In the genomic region with DNA sequence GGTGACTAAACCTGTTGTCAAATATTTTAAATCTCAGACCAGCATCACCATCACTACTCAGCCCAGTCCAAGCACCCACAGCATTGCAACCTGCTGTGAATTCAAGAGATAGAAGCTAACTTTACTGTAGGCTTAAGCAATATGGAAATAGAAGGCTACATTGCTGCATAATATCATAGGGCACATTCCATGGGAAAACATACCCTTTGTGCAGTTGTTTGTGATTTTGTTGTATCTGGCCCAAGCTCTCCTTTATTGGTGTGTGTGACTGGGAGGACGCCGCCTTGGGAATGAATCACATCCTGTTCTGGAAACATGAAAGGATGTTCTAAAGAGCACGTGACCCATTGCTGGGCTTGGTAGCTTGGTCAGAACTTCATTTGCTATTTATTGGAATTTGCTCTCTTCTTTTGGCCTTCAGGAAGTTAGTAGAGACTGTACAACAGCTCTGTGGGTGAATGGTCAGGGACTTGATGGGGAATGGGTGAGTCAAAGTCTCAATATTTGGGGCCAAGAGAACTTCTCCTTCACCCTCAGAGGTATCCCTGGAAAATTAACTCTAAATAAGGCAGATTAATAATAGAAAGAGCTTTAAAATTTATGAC, we compare ENCODE assay signal across 12 cellular contexts.
DNase-seq lines count a peak whose midpoint lies in the region; ATAC-seq, FAIRE-seq and TF ChIP-seq lines count a peak whose summit lies in the region.
"Had no signal": no experiment of that assay in that cellular context is flagged by ENCODE, and none has a peak within 500 bp of the region (broad histone marks: within the 10 kb centered on the region; RNA-seq: fewer than 3 reads in every experiment).

No MANE protein-coding gene starts in this region.

- no peak for TF ChIP-seq CTCF in foreskin fibroblast (IDR thresholded peaks at IDR 0.05; ENCODE audit: low read depth, low read length)

- no peak for TF ChIP-seq POLR2A in H54 (IDR thresholded peaks at IDR 0.05; ENCODE audit: low read depth, low read length)

- no peaks in the 10 kb centered on the region for H3K9me3 ChIP-seq in skeletal muscle tissue (ENCODE audit: control insufficient read depth in 3 of 3, low read length in 3 of 3)

- H3K36me3 ChIP-seq in skeletal muscle tissue (ENCODE audit: control insufficient read depth in 3 of 3, insufficient read depth in 3 of 3, low read length in 3 of 3): no peaks in the 10 kb centered on the region

- H3K4me1 ChIP-seq in skeletal muscle tissue (ENCODE audit: control insufficient read depth in 3 of 3, insufficient read depth in 3 of 3, low read length in 3 of 3): no peaks in the 10 kb centered on the region

- H3K9ac ChIP-seq in skeletal muscle tissue (ENCODE audit: low read depth in 1 of 3, low read length in 3 of 3): no peak overlapping the region

- H3K27me3 ChIP-seq in skeletal muscle tissue (ENCODE audit: control insufficient read depth in 3 of 3, insufficient read depth in 3 of 3, low read length in 3 of 3): no peaks in the 10 kb centered on the region

- no peak for ATAC-seq in activated CD4-positive, alpha-beta T cell treated with anti-CD3 and anti-CD28 coated beads for 36 hours
- ATAC-seq in activated CD8-positive, alpha-beta memory T cell treated with anti-CD3 and anti-CD28 coated beads, Interleukin-2, amount 10 ng/mL, durations not matched to agents 7 days and 5 days: no peak
- ATAC-seq in GM21447 (IDR thresholded peaks at IDR 0.05; ENCODE audit: unreplicated experiment): no peak

- peak; percentile 94 for FAIRE-seq in H54 (lab: Jason Lieb, UNC)

- no peaks in the 10 kb centered on the region for H3K36me3 Mint-ChIP-seq in activated CD4-positive, alpha-beta T cell treated with anti-CD3 and anti-CD28 coated beads for 36 hours (ENCODE audit: low read depth)
- H3K36me3 Mint-ChIP-seq in activated CD8-positive, alpha-beta memory T cell treated with anti-CD3 and anti-CD28 coated beads, Interleukin-2, amount 10 ng/mL, durations not matched to agents 7 days and 5 days: no peaks in the 10 kb centered on the region
- H3K36me3 Mint-ChIP-seq: memory B cell had no signal

- peak overlapping the region; percentile 6 for H3K27ac ChIP-seq in skeletal muscle tissue (ENCODE audit: low read depth, low read length)

- H3K27me3 Mint-ChIP-seq in activated CD4-positive, alpha-beta T cell treated with anti-CD3 and anti-CD28 coated beads for 36 hours: peaks cover 7% of the 10 kb centered on the region
- peaks cover 21% of the 10 kb centered on the region for H3K27me3 Mint-ChIP-seq in activated CD8-positive, alpha-beta memory T cell treated with anti-CD3 and anti-CD28 coated beads, Interleukin-2, amount 10 ng/mL, durations not matched to agents 7 days and 5 days

- no peaks in the 10 kb centered on the region for H3K9me3 Mint-ChIP-seq in activated CD4-positive, alpha-beta T cell treated with anti-CD3 and anti-CD28 coated beads for 36 hours (ENCODE audit: low read depth)
- no peaks in the 10 kb centered on the region for H3K9me3 Mint-ChIP-seq in activated CD8-positive, alpha-beta memory T cell treated with anti-CD3 and anti-CD28 coated beads, Interleukin-2, amount 10 ng/mL, durations not matched to agents 7 days and 5 days (ENCODE audit: low read depth)
- H3K9me3 Mint-ChIP-seq: memory B cell had no signal

- intact Hi-C loops in activated CD4-positive, alpha-beta T cell treated with anti-CD3 and anti-CD28 coated beads for 36 hours (cut with DNase I, micrococcal nuclease): no loop called here

- POLR2A ChIA-PET in activated CD4-positive, alpha-beta T cell treated with anti-CD3 and anti-CD28 coated beads for 36 hours (lab: Charles Lee): no interaction called here

- CTCF ChIA-PET in activated CD4-positive, alpha-beta T cell treated with anti-CD3 and anti-CD28 coated beads for 36 hours (lab: Charles Lee): no interaction called here
- CTCF ChIA-PET in activated CD8-positive, alpha-beta memory T cell treated with anti-CD3 and anti-CD28 coated beads, Interleukin-2, amount 10 ng/mL, durations not matched to agents 7 days and 5 days (lab: Charles Lee): no interaction called here

- DNase-seq in H54 (ENCODE audit: insufficient read length, low spot score) (peak; percentile 26), SW 1271 (lab: John Stamatoyannopoulos, UW) (peak; percentile 22 to 66), foreskin fibroblast (peak; percentile 95 to 97)
- DNase-seq in activated CD4-positive, alpha-beta T cell treated with anti-CD3 and anti-CD28 coated beads for 36 hours: no peak
- DNase-seq in activated CD8-positive, alpha-beta memory T cell treated with anti-CD3 and anti-CD28 coated beads, Interleukin-2, amount 10 ng/mL, durations not matched to agents 7 days and 5 days: no peak
- DNase-seq: effector CD8-positive, alpha-beta T cell; NCI-H2171; stimulated activated CD4-positive, alpha-beta T cell treated with anti-CD3 and anti-CD28 coated beads, Interleukin-4, amount 100 ng/mL, for 24 hours; T-helper 1 cell had no signal

- no peaks in the 10 kb centered on the region for H3K4me1 Mint-ChIP-seq in activated CD4-positive, alpha-beta T cell treated with anti-CD3 and anti-CD28 coated beads for 36 hours
- no peaks in the 10 kb centered on the region for H3K4me1 Mint-ChIP-seq in activated CD8-positive, alpha-beta memory T cell treated with anti-CD3 and anti-CD28 coated beads, Interleukin-2, amount 10 ng/mL, durations not matched to agents 7 days and 5 days
- H3K4me1 Mint-ChIP-seq: memory B cell had no signal

- no peak overlapping the region for H3K4me3 Mint-ChIP-seq in activated CD4-positive, alpha-beta T cell treated with anti-CD3 and anti-CD28 coated beads for 36 hours
- H3K4me3 Mint-ChIP-seq in activated CD8-positive, alpha-beta memory T cell treated with anti-CD3 and anti-CD28 coated beads, Interleukin-2, amount 10 ng/mL, durations not matched to agents 7 days and 5 days: no peak overlapping the region
- H3K4me3 Mint-ChIP-seq: memory B cell had no signal

- H3K4me3 ChIP-seq in foreskin fibroblast (ENCODE audit: low read depth in 1 of 2, low read length in 2 of 2) (no peak overlapping the region), skeletal muscle tissue (ENCODE audit: low read length in 3 of 3) (no peak overlapping the region)

- no peak overlapping the region for H3K27ac Mint-ChIP-seq in activated CD4-positive, alpha-beta T cell treated with anti-CD3 and anti-CD28 coated beads for 36 hours
- no peak overlapping the region for H3K27ac Mint-ChIP-seq in activated CD8-positive, alpha-beta memory T cell treated with anti-CD3 and anti-CD28 coated beads, Interleukin-2, amount 10 ng/mL, durations not matched to agents 7 days and 5 days
- H3K27ac Mint-ChIP-seq: memory B cell had no signal

Comparison
In these comparisons a context has a peak if more than half of its experiments do, and no peak if none do; other contexts are left out.
1. DNase-seq: peak in H54 (single experiment), SW 1271 (2 of 2) and foreskin fibroblast (2 of 2); none in activated CD4-positive, alpha-beta T cell treated with anti-CD3 and anti-CD28 coated beads for 36 hours (single experiment) and activated CD8-positive, alpha-beta memory T cell treated with anti-CD3 and anti-CD28 coated beads, Interleukin-2, amount 10 ng/mL, durations not matched to agents 7 days and 5 days (single experiment).